Comparison of ENCODE assay signal across 8 cellular contexts in the genomic region with DNA sequence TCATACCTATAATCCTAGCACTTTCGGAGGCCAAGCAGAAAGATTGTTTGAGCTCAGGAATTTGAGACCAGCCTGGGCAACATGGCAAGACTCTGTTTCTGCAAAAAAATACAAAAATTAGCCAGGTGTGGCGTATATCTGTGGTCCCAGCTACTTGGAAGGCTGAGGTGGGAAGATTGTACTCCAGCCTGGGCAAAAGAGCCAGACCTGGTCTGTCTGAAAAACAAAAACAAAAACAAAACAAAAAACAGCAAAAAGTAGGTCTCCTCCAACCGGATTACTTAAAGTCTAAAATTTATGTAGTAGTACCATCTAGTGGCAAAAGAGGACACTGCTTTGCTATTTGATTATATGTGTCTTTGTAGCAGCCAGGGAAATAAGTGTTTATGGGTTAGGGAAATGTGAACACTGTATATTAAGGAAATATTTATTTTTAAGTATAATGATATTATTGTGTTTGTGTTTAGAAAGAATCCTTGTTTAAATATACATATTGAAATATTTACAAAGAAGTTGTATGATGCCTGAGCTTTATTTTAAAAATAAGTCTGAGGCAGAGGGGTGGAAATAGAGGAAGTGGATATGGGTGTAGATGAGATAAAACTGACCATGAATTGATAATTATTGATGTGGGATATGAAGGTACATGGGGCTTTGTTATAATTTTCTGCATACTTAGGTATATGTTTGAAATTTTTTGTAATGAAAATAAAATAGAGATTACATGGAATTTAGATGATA. TPM values are rescaled to one million over a fixed set of nuclear protein-coding genes. Genes with fewer than 3 reads are reported as not detected.
DNase-seq lines count a peak whose midpoint lies in the region; ATAC-seq and TF ChIP-seq lines count a peak whose summit lies in the region.

No MANE protein-coding gene starts in this region.

- no peaks in the 10 kb centered on the region for H3K9me2 ChIP-seq in OCI-LY7 (ENCODE audit: insufficient read depth, low read length)

- POLR2A ChIA-PET in OCI-LY7 (lab: Charles Lee), result interaction anchor here (0.6 to 1.3 kb wide), 7 partner anchors 18 to 619 kb away, joined by 3 to 5 read pairs (median 3); partner anchors contain the start of gene APC

- TSS peak; percentile 8 for BruUV-seq in OCI-LY7 (replicated peaks; lab: Mats Ljungman, UMichigan)

- WGBS in liver, result 32% methylated on average over 3 of the region's 3 CpGs
- WGBS in transverse colon (ENCODE audit: low coverage in 1 of 2), 2 donors, result 46 to 51% methylated on average over 3 of the region's 3 CpGs

- H3K27ac ChIP-seq in HL-60 (replicated peaks), result no peak overlapping the region
- H3K27ac ChIP-seq in OCI-LY7 (ENCODE audit: low read depth, low read length, poor library complexity, severe bottlenecking), result no peak overlapping the region
- H3K27ac ChIP-seq in liver (ENCODE audit: low read depth in 1 of 2, low read length in 2 of 2), result peak overlapping the region in 1 of 2 donors; percentile 35
- no peak overlapping the region for H3K27ac ChIP-seq in transverse colon

- in situ Hi-C loops in transverse colon (cut with MboI; ENCODE audit: low pct_ligation_motif_present in 1 of 4, low pct_unique_long_range_greater_than_20kb in 1 of 4, low sequenced_read_pairs in 3 of 4), result loop anchor here (5.0 to 25.0 kb wide), 3 partner anchors 203 to 595 kb away; no protein-coding TSS in a partner anchor

- H3K79me2 ChIP-seq in OCI-LY7 (ENCODE audit: insufficient read depth, low read depth, low read length), result peaks cover 10% of the 10 kb centered on the region; the same call in 1 of the 2 replicates

- ATAC-seq in GM21390 (IDR thresholded peaks at IDR 0.05; ENCODE audit: unreplicated experiment), result peak; percentile 87

- peak overlapping the region in 1 of 2 donors; percentile 54 for H3K9ac ChIP-seq in liver (ENCODE audit: low read depth in 1 of 2, low read length in 2 of 2)

- H4K20me1 ChIP-seq in OCI-LY7 (ENCODE audit: insufficient read depth, low read length), result 0 out of 2 replicates have a peak, but pooled peaks cover 4% of the 10 kb centered on the region

- H3K27me3 ChIP-seq in HL-60 (ENCODE audit: insufficient read depth, poor library complexity, severe bottlenecking) (no peaks in the 10 kb centered on the region), liver (ENCODE audit: control insufficient read depth in 4 of 4, insufficient read depth in 4 of 4, low read length in 3 of 4) (no peaks in the 10 kb centered on the region), transverse colon (no peaks in the 10 kb centered on the region)

- peak; percentile 20 for TF ChIP-seq CTCF in HL-60 (IDR thresholded peaks at IDR 0.05; ENCODE audit: insufficient read depth, low read length)
- TF ChIP-seq CTCF in OCI-LY7 (conservative IDR thresholded peaks at IDR 0.05; ENCODE audit: low read length), result peak; percentile 94
- peak; percentile 71 for TF ChIP-seq CTCF in choroid plexus epithelial cell (conservative IDR thresholded peaks at IDR 0.05; ENCODE audit: low read depth, low read length)
- TF ChIP-seq CTCF in liver (IDR thresholded peaks at IDR 0.05; ENCODE audit: low read depth, low read length, missing input control), result peak; percentile 90
- TF ChIP-seq CTCF in transverse colon (IDR thresholded peaks at IDR 0.05), result peak; percentile 78 to 88 (median 83)

- H3K36me3 ChIP-seq in OCI-LY7 (ENCODE audit: insufficient read depth, low read length) (peaks cover 39% of the 10 kb centered on the region), liver (ENCODE audit: control insufficient read depth in 4 of 4, insufficient read depth in 3 of 4, low read depth in 1 of 4, low read length in 3 of 4) (peaks cover 0 to 6% (median 4%) of the 10 kb centered on the region in 4 donors), transverse colon (peaks cover 0 to 4% (median 1%) of the 10 kb centered on the region in 4 donors)

- H3K9me3 ChIP-seq in OCI-LY7 (ENCODE audit: low read length), result no peaks in the 10 kb centered on the region
- no peaks in the 10 kb centered on the region for H3K9me3 ChIP-seq in liver (ENCODE audit: control insufficient read depth in 4 of 4, low read length in 3 of 4)
- no peaks in the 10 kb centered on the region for H3K9me3 ChIP-seq in transverse colon

- DNase-seq in EH (ENCODE audit: low read depth) (peak; percentile 68), HL-60 (ENCODE audit: low read depth in 1 of 2, low spot score in 1 of 2) (peak in 1 of 2 experiments; percentile 11), OCI-LY7 (ENCODE audit: low spot score) (peak; percentile 74), choroid plexus epithelial cell (ENCODE audit: low read depth) (peak; percentile 82), transverse colon (no peak)
- DNase-seq in activated CD4-positive, alpha-beta T cell treated with anti-CD3 and anti-CD28 coated beads for 1 hour, result no peak

- no peak for TF ChIP-seq POLR2A in transverse colon (IDR thresholded peaks at IDR 0.05)

- intact Hi-C loops in OCI-LY7 (cut with micrococcal nuclease; ENCODE audit: unreplicated experiment) (loop anchor here (1.0 to 10.0 kb wide), 3 partner anchors 66 to 583 kb away; no protein-coding TSS in a partner anchor), transverse colon (cut with DNase I; ENCODE audit: low total_unique reads) (loop anchor here (2.0 kb wide), 1 partner anchor 205 kb away; no protein-coding TSS in a partner anchor)

- no peak overlapping the region for H2AFZ ChIP-seq in OCI-LY7 (ENCODE audit: low read length)

- H3K4me3 ChIP-seq in HL-60 (replicated peaks; ENCODE audit: insufficient read depth, low read length) (no peak overlapping the region), OCI-LY7 (ENCODE audit: low read depth, low read length, poor library complexity, severe bottlenecking) (no peak overlapping the region), choroid plexus epithelial cell (ENCODE audit: low read depth, low read length) (no peak overlapping the region), liver (ENCODE audit: low read depth in 1 of 3, low read length in 3 of 3) (no peak overlapping the region), transverse colon (no peak overlapping the region)

- TF ChIP-seq RAD21 in liver (IDR thresholded peaks at IDR 0.05), result peak; percentile 92 to 95

- H3K4me1 ChIP-seq in OCI-LY7 (ENCODE audit: insufficient read depth, low read length, poor library complexity, severe bottlenecking), result no peaks in the 10 kb centered on the region
- peaks cover 0 to 5% (median 4%) of the 10 kb centered on the region in 4 donors for H3K4me1 ChIP-seq in liver (ENCODE audit: control insufficient read depth in 4 of 4, insufficient read depth in 4 of 4, low read length in 3 of 4)
- H3K4me1 ChIP-seq in transverse colon, result peaks cover 0 to 22% (median 2%) of the 10 kb centered on the region in 4 donors

- no peak for TF ChIP-seq EP300 in transverse colon (IDR thresholded peaks at IDR 0.05; ENCODE audit: low read depth)

- CTCF ChIA-PET in OCI-LY7 (lab: Charles Lee; ENCODE audit: unreplicated experiment), result interaction anchor here (0.9 to 1.5 kb wide), 4 partner anchors 14 to 205 kb away, joined by 3 to 4 read pairs (median 4); no protein-coding TSS in a partner anchor

- no peak overlapping the region for H3K4me2 ChIP-seq in OCI-LY7 (ENCODE audit: low read length)

TF ChIP-seq in liver, 16 proteins besides CTCF, POLR2A, EP300 and RAD21:
- TF ChIP-seq NR2F2 (IDR thresholded peaks at IDR 0.05), result no peak
TF ChIP-seq in liver: peak in this region for 0.

RNA-seq across cellular contexts. Expression of gene APC, which starts 20.0 kb away (rescaled TPM):
- total RNA-seq in OCI-LY7 (2014; rRNA removed; shearing (Covaris generic)), result 33.1 and 41.4 TPM in 2 replicates
- total RNA-seq in OCI-LY7 (2022) (34.8 and 35.9 TPM in 2 replicates), liver (10 to 100 TPM; 33.6 to 36.2 TPM), transverse colon (100 to 1,000 TPM in 1 of 4 donors, 10 to 100 TPM in 3; 77.8 to 109 (median 85.7) TPM)
- 10 to 100 TPM in 1 of 2 donors, 1 to 10 TPM in 1; 4.8 to 15.2 TPM for polyA plus RNA-seq in liver

Comparison
In these comparisons a context has a peak if more than half of its experiments do, and no peak if none do; other contexts are left out.
1. DNase-seq: peak in EH (single experiment), OCI-LY7 (single experiment) and choroid plexus epithelial cell (single experiment); none in transverse colon (single experiment) and activated CD4-positive, alpha-beta T cell treated with anti-CD3 and anti-CD28 coated beads for 1 hour (single experiment).
2. CTCF ChIP-seq: peak in every context shown above with its lines; median percentile 94 in OCI-LY7; 90 in liver; 83 in transverse colon; 71 in choroid plexus epithelial cell; 20 in HL-60.